In the genomic region with DNA sequence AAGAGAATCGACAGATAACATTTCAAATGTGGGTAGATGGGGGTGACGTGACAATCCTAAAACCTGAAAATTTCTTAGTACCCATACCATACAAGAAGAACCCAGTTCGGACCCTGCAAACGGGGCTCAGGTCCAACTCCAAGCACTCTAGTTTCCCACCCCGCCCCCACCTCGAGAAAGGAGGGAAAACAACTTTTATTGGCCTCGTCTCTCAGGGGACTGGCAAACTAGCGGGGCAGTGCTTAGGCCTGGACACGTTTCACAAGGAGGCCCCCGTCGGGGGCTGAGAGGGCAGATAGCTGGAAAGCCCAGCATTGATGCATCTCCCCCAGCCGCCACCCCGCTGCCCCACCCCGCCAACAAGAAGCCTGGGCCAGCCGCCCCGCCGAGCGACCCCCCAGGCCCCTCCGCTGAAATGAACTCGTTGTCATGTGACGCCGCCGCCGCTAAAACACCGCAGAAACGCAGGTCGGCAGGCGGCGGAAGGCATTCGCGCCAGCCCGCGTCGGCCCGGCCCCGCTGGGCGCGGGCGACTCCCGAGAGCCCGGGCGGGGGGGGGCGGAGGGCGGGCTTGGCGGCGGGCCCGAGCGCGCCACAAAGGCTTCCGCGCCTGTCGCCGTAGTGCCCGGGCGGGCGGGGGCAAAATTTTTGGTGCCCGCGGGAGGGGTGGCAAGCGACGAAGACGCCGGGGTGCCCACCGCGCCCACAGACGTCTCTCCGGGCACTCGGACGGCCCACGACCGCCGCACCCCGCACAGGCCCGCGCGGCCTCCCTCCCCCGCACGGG, we compare ENCODE assay signal across 8 cellular contexts. TPM values are rescaled to one million over a fixed set of nuclear protein-coding genes. Genes with fewer than 3 reads are reported as not detected.
DNase-seq lines count a peak whose midpoint lies in the region; ATAC-seq and TF ChIP-seq lines count a peak whose summit lies in the region.

No MANE protein-coding gene starts in this region.

- H3K27ac ChIP-seq in C4-2B (peak overlapping the region; percentile 97), SJCRH30 (peak overlapping the region; percentile 86), foreskin keratinocyte (peak overlapping the region; percentile 90)

- TF ChIP-seq CTCF in C4-2B (conservative IDR thresholded peaks at IDR 0.05) (no peak), foreskin keratinocyte (conservative IDR thresholded peaks at IDR 0.05) (no peak)

- H3K4me1 ChIP-seq in SJCRH30 (peaks cover 10% of the 10 kb centered on the region), foreskin keratinocyte (peaks cover 12% of the 10 kb centered on the region), neuron (ENCODE audit: insufficient read depth, low read length) (peaks cover 29% of the 10 kb centered on the region)

- peak; percentile 15 for ATAC-seq in GM21423 (IDR thresholded peaks at IDR 0.05; ENCODE audit: unreplicated experiment)
- peak; percentile 3 for ATAC-seq in foreskin keratinocyte

- H3K4me3 ChIP-seq in SJCRH30 (peak overlapping the region; percentile 62), neuron (ENCODE audit: low read length) (peak overlapping the region; percentile 92)

- DNase-seq in LHCN-M2 (ENCODE audit: low read depth) (peak; percentile 87), SJCRH30 (peak; percentile 93 to 94), foreskin keratinocyte (peak in 1 of 2 donors; percentile 56), stromal cell of bone marrow (ENCODE audit: low read depth) (peak; percentile 44)
- peak; percentile 41 for DNase-seq in activated gamma-delta T cell treated with anti-CD3 and anti-CD28 coated beads, Interleukin-2, amount 50 U/mL, for 16 hours (ENCODE audit: low read depth)

- H3K36me3 ChIP-seq in SJCRH30 (no peaks in the 10 kb centered on the region), neuron (ENCODE audit: insufficient read depth, low read length) (no peaks in the 10 kb centered on the region)

- H2AFZ ChIP-seq in neuron (ENCODE audit: low read depth, low read length): peak overlapping the region; percentile 69

- no peaks in the 10 kb centered on the region for H3K27me3 ChIP-seq in SJCRH30
- H3K27me3 ChIP-seq in foreskin keratinocyte: no peaks in the 10 kb centered on the region
- H3K27me3 ChIP-seq in neuron (ENCODE audit: insufficient read depth, low read length): no peaks in the 10 kb centered on the region

- no peaks in the 10 kb centered on the region for H3K9me3 ChIP-seq in SJCRH30 (replicated peaks)
- no peaks in the 10 kb centered on the region for H3K9me3 ChIP-seq in neuron (ENCODE audit: low read length)

RNA-seq across cellular contexts. Expression of gene STAG1, which starts 0.7 kb away (rescaled TPM):
- total RNA-seq in LHCN-M2 (2014; rRNA removed): 24.6 and 27.5 TPM in 2 replicates
- polyA plus RNA-seq in LHCN-M2 (2012): 6.0 TPM
- total RNA-seq in SJCRH30 (2014; rRNA removed; shearing (Covaris generic)): 28.8 and 34.3 TPM in 2 replicates
- 18.9 and 19.7 TPM in 2 replicates for total RNA-seq in foreskin keratinocyte
- polyA plus RNA-seq in foreskin keratinocyte: 4.0 and 4.9 TPM in 2 replicates
